Comparison of ENCODE assay signal across 8 cellular contexts in genomic region chr1:167057297-167057688, GRCh38. TPM values are rescaled to one million over a fixed set of nuclear protein-coding genes. Genes with fewer than 3 reads are reported as not detected.
A peak's percentile ranks its signal among the peaks of the same experiment; 100 is the strongest.
DNase-seq lines count a peak whose midpoint lies in the region; ATAC-seq and TF ChIP-seq lines count a peak whose summit lies in the region.

No MANE protein-coding gene starts in this region.

- TF ChIP-seq POLR2A in stomach (IDR thresholded peaks at IDR 0.05): no peak

- no peaks in the 10 kb centered on the region for H3K27me3 Mint-ChIP-seq in activated naive CD8-positive, alpha-beta T cell treated with anti-CD3 and anti-CD28 coated beads for 36 hours

- ATAC-seq in GM18907 (IDR thresholded peaks at IDR 0.05; ENCODE audit: unreplicated experiment) (peak; percentile 81), HG03378 (IDR thresholded peaks at IDR 0.05; ENCODE audit: unreplicated experiment) (peak; percentile 74)

- no peak for TF ChIP-seq EP300 in stomach (IDR thresholded peaks at IDR 0.05)

- H3K27ac ChIP-seq in hepatocyte (no peak overlapping the region), stomach (no peak overlapping the region)

- H4K20me1 ChIP-seq in hepatocyte (ENCODE audit: insufficient read depth, poor library complexity, severe bottlenecking): no peaks in the 10 kb centered on the region

- WGBS in hepatocyte (ENCODE audit: low lambda C conversion rate, missing lambda C conversion rate): 33% methylated on average over 6 of the region's 6 CpGs
- WGBS in stomach, 5 donors: 35 to 41% (median 39%) methylated on average over 6 of the region's 6 CpGs

- no peaks in the 10 kb centered on the region for H3K9me2 ChIP-seq in hepatocyte (replicated peaks; ENCODE audit: insufficient read depth)

- H3K36me3 Mint-ChIP-seq in activated naive CD8-positive, alpha-beta T cell treated with anti-CD3 and anti-CD28 coated beads for 36 hours: no peaks in the 10 kb centered on the region

- no peak overlapping the region for H3K4me3 Mint-ChIP-seq in activated naive CD8-positive, alpha-beta T cell treated with anti-CD3 and anti-CD28 coated beads for 36 hours

- H3K4me3 ChIP-seq in hepatocyte: no peak overlapping the region
- no peak overlapping the region for H3K4me3 ChIP-seq in stomach

- H3K27me3 ChIP-seq in hepatocyte (no peaks in the 10 kb centered on the region), stomach (peaks cover 0 to 33% (median 3%) of the 10 kb centered on the region in 3 donors)

- intact Hi-C loops in stomach (cut with DNase I; ENCODE audit: low total_unique reads): loop anchor here (5.0 kb wide), 1 partner anchor 150 kb away; no protein-coding TSS in a partner anchor

- H3K4me1 Mint-ChIP-seq in activated naive CD8-positive, alpha-beta T cell treated with anti-CD3 and anti-CD28 coated beads for 36 hours: peaks cover 9% of the 10 kb centered on the region

- H3K36me3 ChIP-seq in hepatocyte (replicated peaks; ENCODE audit: insufficient read depth, low read depth) (no peaks in the 10 kb centered on the region), stomach (no peaks in the 10 kb centered on the region)

- TF ChIP-seq CTCF in hepatocyte (IDR thresholded peaks at IDR 0.05; ENCODE audit: poor library complexity) (peak; percentile 58), stomach (IDR thresholded peaks at IDR 0.05) (peak in 5 of 7 experiments; percentile 24 to 55 (median 41))

- H2AFZ ChIP-seq in hepatocyte: no peak overlapping the region

- peak; percentile 71 for DNase-seq in COR-L47 (lab: John Stamatoyannopoulos, UW)
- peak; percentile 39 to 45 for DNase-seq in NCI-H446 (lab: John Stamatoyannopoulos, UW)
- peak; percentile 44 for DNase-seq in activated naive CD8-positive, alpha-beta T cell treated with anti-CD3 and anti-CD28 coated beads for 36 hours
- peak; percentile 65 for DNase-seq in hepatocyte (ENCODE audit: low spot score)
- peak; percentile 52 for DNase-seq in stomach
- no peak for DNase-seq in 8988T

- no peaks in the 10 kb centered on the region for H3K79me2 ChIP-seq in hepatocyte

- no peaks in the 10 kb centered on the region for H3K9me3 ChIP-seq in hepatocyte (ENCODE audit: low read depth)
- no peaks in the 10 kb centered on the region for H3K9me3 ChIP-seq in stomach

- H3K4me1 ChIP-seq in hepatocyte (ENCODE audit: insufficient read depth) (no peaks in the 10 kb centered on the region), stomach (peaks cover 0 to 8% (median 6%) of the 10 kb centered on the region in 4 donors)

- H3K9me3 Mint-ChIP-seq in activated naive CD8-positive, alpha-beta T cell treated with anti-CD3 and anti-CD28 coated beads for 36 hours: no peaks in the 10 kb centered on the region

- H3K27ac Mint-ChIP-seq in activated naive CD8-positive, alpha-beta T cell treated with anti-CD3 and anti-CD28 coated beads for 36 hours: no peak overlapping the region

- no peak overlapping the region for H3K4me2 ChIP-seq in hepatocyte

RNA-seq across cellular contexts. Expression of gene GPA33, which starts 32.9 kb away (rescaled TPM):
- not detected for total RNA-seq in activated naive CD8-positive, alpha-beta T cell treated with anti-CD3 and anti-CD28 coated beads for 36 hours
- total RNA-seq in hepatocyte (5.8 and 7.2 TPM in 2 replicates), stomach (10 to 100 TPM in 1 of 5 donors, 1 to 10 TPM in 1, not detected in 3; 3.9 to 51.3 TPM)
- polyA plus RNA-seq in hepatocyte (1.5 and 3.9 TPM in 2 replicates), stomach (under 1 TPM in 2 of 3 donors, not detected in 1; 0.03 to 0.46 TPM)

RNA-seq across cellular contexts. Expression of gene STYXL2, which starts 36.6 kb away (rescaled TPM):
- total RNA-seq in activated naive CD8-positive, alpha-beta T cell treated with anti-CD3 and anti-CD28 coated beads for 36 hours: not detected
- total RNA-seq in hepatocyte (0.07 and 0.20 TPM in 2 replicates), stomach (under 1 TPM in 1 of 5 donors, not detected in 4; 0.73 TPM)
- polyA plus RNA-seq in hepatocyte (0.40 and 0.58 TPM in 2 replicates), stomach (not detected)
